Comparison of ENCODE assay signal across 12 cellular contexts in genomic region chr20:58690351-58690750, GRCh38. TPM values are rescaled to one million over a fixed set of nuclear protein-coding genes. Genes with fewer than 3 reads are reported as not detected.
DNase-seq lines count a peak whose midpoint lies in the region; ATAC-seq, FAIRE-seq and TF ChIP-seq lines count a peak whose summit lies in the region.
"Had no signal": no experiment of that assay in that cellular context is flagged by ENCODE, and none has a peak within 500 bp of the region (broad histone marks: within the 10 kb centered on the region; RNA-seq: fewer than 3 reads in every experiment).

No MANE protein-coding gene starts in this region.

- no peak for DNase-seq in activated CD4-positive, alpha-beta T cell treated with anti-CD3 and anti-CD28 coated beads, Interleukin-2, amount 10 ng/mL, durations not matched to agents 24 days and 14 days
- DNase-seq in activated CD4-positive, alpha-beta T cell treated with anti-CD3 and anti-CD28 coated beads for 4 hours: no peak
- DNase-seq in adrenal gland: no peak
- no peak for DNase-seq in suprapubic skin (ENCODE audit: low spot score in 2 of 2)
- DNase-seq in HepG2 (ENCODE audit: low spot score): no peak
- DNase-seq: NCI-H1092 treated with DMSO at 0.1 percent for 48 hours; NCI-H748 treated with DMSO at 0.1 percent for 48 hours; stimulated activated naive B cell treated with anti-CD40 and anti-IgM and Interleukin-4, amounts not matched to agents 10 μg/mL and 1 μg/mL and 100 μg/mL, for 72 hours had no signal

- TF ChIP-seq POLR2A in adrenal gland (IDR thresholded peaks at IDR 0.05): no peak
- no peak for TF ChIP-seq POLR2A in suprapubic skin (IDR thresholded peaks at IDR 0.05)
- no peak for TF ChIP-seq POLR2A in HepG2 (IDR thresholded peaks at IDR 0.05; ENCODE audit: insufficient read depth in 1 of 2, low read depth in 2 of 2, low read length in 2 of 2)

- TF ChIP-seq EP300 in suprapubic skin (IDR thresholded peaks at IDR 0.05): no peak
- TF ChIP-seq EP300 in HepG2 (IDR thresholded peaks at IDR 0.05; ENCODE audit: low read depth in 2 of 2, low read length in 2 of 2): no peak
- TF ChIP-seq EP300 in HepG2 (CRISPR knock-in tag; IDR thresholded peaks at IDR 0.05; ENCODE audit: borderline replicate concordance): no peak

- no peaks in the 10 kb centered on the region for H4K20me1 ChIP-seq in HepG2 (ENCODE audit: insufficient read depth, low read length)

- H3K4me1 Mint-ChIP-seq in activated CD4-positive, alpha-beta T cell treated with anti-CD3 and anti-CD28 coated beads, Interleukin-2, amount 10 ng/mL, durations not matched to agents 24 days and 14 days: peaks cover 12% of the 10 kb centered on the region

- no peak overlapping the region for H3K4me3 Mint-ChIP-seq in activated CD4-positive, alpha-beta T cell treated with anti-CD3 and anti-CD28 coated beads, Interleukin-2, amount 10 ng/mL, durations not matched to agents 24 days and 14 days
- H3K4me3 Mint-ChIP-seq: stimulated activated naive B cell treated with anti-CD40 and anti-IgM and Interleukin-4, amounts not matched to agents 10 μg/mL and 1 μg/mL and 100 μg/mL, for 72 hours had no signal

- WGBS in adrenal gland, 4 donors: 61 to 70% (median 64%) methylated on average over 3 of the region's 3 CpGs
- WGBS in suprapubic skin: 21% methylated on average over 3 of the region's 3 CpGs
- WGBS in HepG2 (ENCODE audit: low lambda C conversion rate): 63% methylated on average over 3 of the region's 3 CpGs

- no peak for TF ChIP-seq RAD21 in HepG2 (CRISPR knock-in tag; IDR thresholded peaks at IDR 0.05)

- H3K9ac ChIP-seq in muscle layer of colon (ENCODE audit: low read length) (no peak overlapping the region), HepG2 (ENCODE audit: insufficient read depth, low read depth, low read length) (no peak overlapping the region)

- H3K4me2 ChIP-seq in HepG2 (ENCODE audit: low read depth, low read length): no peak overlapping the region

- peak overlapping the region in 4 of 5 donors; percentile 21 to 98 (median 71) for H3K27ac ChIP-seq in adrenal gland
- H3K27ac ChIP-seq in muscle layer of colon (ENCODE audit: low read depth, low read length): peak overlapping the region; percentile 84
- peak overlapping the region; percentile 49 for H3K27ac ChIP-seq in suprapubic skin
- H3K27ac ChIP-seq in HepG2 (ENCODE audit: extremely low read length, insufficient read depth, low read length): no peak overlapping the region

- no TSS peak for BruUV-seq in HepG2 (replicated peaks; lab: Mats Ljungman, UMichigan)

- H3K9me3 ChIP-seq in adrenal gland (replicated peaks in 1 of 3): no peaks in the 10 kb centered on the region
- H3K9me3 ChIP-seq in muscle layer of colon (ENCODE audit: low read length): no peaks in the 10 kb centered on the region
- no peaks in the 10 kb centered on the region for H3K9me3 ChIP-seq in suprapubic skin
- no peaks in the 10 kb centered on the region for H3K9me3 ChIP-seq in HepG2 (ENCODE audit: low read length)

- in situ Hi-C loops in HepG2 (cut with HindIII; ENCODE audit: extremely low pct_ligation_motif_present, low pct_unique_long_range_greater_than_20kb): no loop called here

- intact Hi-C loops in activated CD4-positive, alpha-beta T cell treated with anti-CD3 and anti-CD28 coated beads, Interleukin-2, amount 10 ng/mL, durations not matched to agents 24 days and 14 days (cut with micrococcal nuclease): no loop called here
- intact Hi-C loops in adrenal gland (cut with DNase I): loop anchor here in 1 of 2 donors (5.0 kb wide), 1 partner anchor 43 kb away; no protein-coding TSS in a partner anchor
- intact Hi-C loops in HepG2 (cut with micrococcal nuclease; ENCODE audit: unreplicated experiment): no loop called here

- peak overlapping the region; percentile 54 for H3K27ac Mint-ChIP-seq in activated CD4-positive, alpha-beta T cell treated with anti-CD3 and anti-CD28 coated beads, Interleukin-2, amount 10 ng/mL, durations not matched to agents 24 days and 14 days
- H3K27ac Mint-ChIP-seq: stimulated activated naive B cell treated with anti-CD40 and anti-IgM and Interleukin-4, amounts not matched to agents 10 μg/mL and 1 μg/mL and 100 μg/mL, for 72 hours had no signal

- FAIRE-seq in HepG2 (lab: Jason Lieb, UNC): no peak
- FAIRE-seq: endometrium had no signal

- peaks cover 10 to 25% of the 10 kb centered on the region in 2 donors for H3K4me1 ChIP-seq in adrenal gland (replicated peaks in 1 of 2)
- H3K4me1 ChIP-seq in muscle layer of colon (ENCODE audit: insufficient read depth, low read length): peaks cover 46% of the 10 kb centered on the region
- peaks cover 44% of the 10 kb centered on the region for H3K4me1 ChIP-seq in suprapubic skin
- H3K4me1 ChIP-seq in HepG2 (ENCODE audit: insufficient read depth, low read length): no peaks in the 10 kb centered on the region

- H3K36me3 ChIP-seq in adrenal gland (replicated peaks in 1 of 2) (peaks cover 0 to 1% of the 10 kb centered on the region in 2 donors), muscle layer of colon (ENCODE audit: insufficient read depth, low read length) (peaks cover 9% of the 10 kb centered on the region), suprapubic skin (peaks cover 12% of the 10 kb centered on the region), HepG2 (replicated peaks in 1 of 2; ENCODE audit: control insufficient read depth in 1 of 2, insufficient read depth in 2 of 2, low read length in 2 of 2) (peaks cover 0 to 15% of the 10 kb centered on the region in 2 experiments; a peak in 3 of 5 replicates)

- no peak for TF ChIP-seq CTCF in adrenal gland (IDR thresholded peaks at IDR 0.05)
- no peak for TF ChIP-seq CTCF in suprapubic skin (IDR thresholded peaks at IDR 0.05)
- no peak for TF ChIP-seq CTCF in HepG2 (CRISPR knock-in tag; IDR thresholded peaks at IDR 0.05)

- no peak overlapping the region for H2AFZ ChIP-seq in HepG2 (ENCODE audit: low read length)

- H3K4me3 ChIP-seq in adrenal gland (no peak overlapping the region), muscle layer of colon (ENCODE audit: low read depth in 1 of 2, low read length in 2 of 2) (no peak overlapping the region), suprapubic skin (no peak overlapping the region), HepG2 (replicated peaks in 1 of 3; ENCODE audit: insufficient read depth in 1 of 3, low read depth in 2 of 3, low read length in 3 of 3) (no peak overlapping the region)

- H3K27me3 Mint-ChIP-seq in activated CD4-positive, alpha-beta T cell treated with anti-CD3 and anti-CD28 coated beads, Interleukin-2, amount 10 ng/mL, durations not matched to agents 24 days and 14 days: no peaks in the 10 kb centered on the region
- H3K27me3 Mint-ChIP-seq: stimulated activated naive B cell treated with anti-CD40 and anti-IgM and Interleukin-4, amounts not matched to agents 10 μg/mL and 1 μg/mL and 100 μg/mL, for 72 hours had no signal

- H3K36me3 Mint-ChIP-seq in activated CD4-positive, alpha-beta T cell treated with anti-CD3 and anti-CD28 coated beads, Interleukin-2, amount 10 ng/mL, durations not matched to agents 24 days and 14 days (ENCODE audit: low read depth): peaks cover 11% of the 10 kb centered on the region

- CTCF ChIA-PET in HepG2 (lab: Yijun Ruan, JAX; ENCODE audit: low intra/inter-chr PET ratio, low total read pairs): no interaction called here

- POLR2A ChIA-PET in HepG2 (lab: Yijun Ruan, JAX): no interaction called here

- H3K27me3 ChIP-seq in adrenal gland (no peaks in the 10 kb centered on the region), muscle layer of colon (ENCODE audit: control insufficient read depth in 1 of 2, insufficient read depth in 2 of 2, low read length in 2 of 2) (no peaks in the 10 kb centered on the region), suprapubic skin (no peaks in the 10 kb centered on the region), HepG2 (ENCODE audit: control insufficient read depth in 1 of 2, insufficient read depth in 2 of 2, low read length in 2 of 2) (no peaks in the 10 kb centered on the region)

- ATAC-seq in GM19452 (IDR thresholded peaks at IDR 0.05; ENCODE audit: unreplicated experiment) (no peak), HG03439 (IDR thresholded peaks at IDR 0.05; ENCODE audit: unreplicated experiment) (no peak), HepG2 (no peak)
- ATAC-seq: stimulated activated naive B cell treated with anti-CD40 and anti-IgM and Interleukin-4, amounts not matched to agents 10 μg/mL and 1 μg/mL and 100 μg/mL, for 72 hours had no signal

- H3K9me3 Mint-ChIP-seq in activated CD4-positive, alpha-beta T cell treated with anti-CD3 and anti-CD28 coated beads, Interleukin-2, amount 10 ng/mL, durations not matched to agents 24 days and 14 days: no peaks in the 10 kb centered on the region
- H3K9me3 Mint-ChIP-seq: stimulated activated naive B cell treated with anti-CD40 and anti-IgM and Interleukin-4, amounts not matched to agents 10 μg/mL and 1 μg/mL and 100 μg/mL, for 72 hours had no signal

- H3K79me2 ChIP-seq in HepG2 (ENCODE audit: insufficient read depth, low read length): no peaks in the 10 kb centered on the region

RNA-seq across cellular contexts. Expression of gene NPEPL1, which starts 2.2 kb away (rescaled TPM):
- total RNA-seq in activated CD4-positive, alpha-beta T cell treated with anti-CD3 and anti-CD28 coated beads, Interleukin-2, amount 10 ng/mL, durations not matched to agents 24 days and 14 days: 22.3 and 23.1 TPM in 2 replicates
- 10 to 100 TPM; 16.1 to 63.5 (median 35.2) TPM for total RNA-seq in adrenal gland
- 100 to 1,000 TPM in 2 of 3 donors, 1 to 10 TPM in 1; 9.3 to 158 (median 104) TPM for polyA plus RNA-seq in adrenal gland
- total RNA-seq in suprapubic skin: 10 to 100 TPM; 21.0 to 69.2 (median 42.0) TPM
- total RNA-seq in HepG2 (2016; rRNA removed; fragmentation: Illumina TruSeq; extraction: Trizol): 0.60 and 4.1 TPM in 2 replicates
- total RNA-seq in HepG2 (2016; cell fraction: cytosol; rRNA removed; fragmentation: Illumina TruSeq; extraction: Trizol; ENCODE audit: low read depth): 3.0 and 3.1 TPM in 2 replicates
- 0.30 and 4.3 TPM in 2 replicates for total RNA-seq in HepG2 (2016; cell fraction: insoluble cytoplasmic fraction; rRNA removed; fragmentation: Illumina TruSeq; extraction: Trizol)
- 0.96 and 1.0 TPM in 2 replicates for total RNA-seq in HepG2 (2016; cell fraction: membrane; rRNA removed; fragmentation: Illumina TruSeq; extraction: Trizol)
- total RNA-seq in HepG2 (2016; cell fraction: nucleus; rRNA removed; fragmentation: Illumina TruSeq; extraction: Trizol): 8.0 and 8.6 TPM in 2 replicates
- polyA plus RNA-seq in HepG2 (2011; rRNA removed): 7.5 and 9.9 TPM in 2 replicates
- polyA plus RNA-seq in HepG2 (2011; cell fraction: cytosol; rRNA removed): 1.3 and 1.9 TPM in 2 replicates
- 184 and 219 TPM in 2 replicates for polyA plus RNA-seq in HepG2 (2011; cell fraction: nucleus; rRNA removed)
- 16.9 and 23.0 TPM in 2 replicates for polyA plus RNA-seq in HepG2 (2012)
- polyA plus RNA-seq in HepG2 (2016; cell fraction: cytosol; fragmentation: Illumina TruSeq; extraction: Trizol; ENCODE audit: low read depth): 0.41 and 0.51 TPM in 2 replicates
- 0.69 and 1.4 TPM in 2 replicates for polyA plus RNA-seq in HepG2 (2016; cell fraction: insoluble cytoplasmic fraction; fragmentation: Illumina TruSeq; extraction: Trizol; ENCODE audit: low read depth)
- polyA plus RNA-seq in HepG2 (2016; cell fraction: membrane; fragmentation: Illumina TruSeq; extraction: Trizol; ENCODE audit: low read depth): 0.55 and 0.71 TPM in 2 replicates
- polyA plus RNA-seq in HepG2 (2016; cell fraction: nucleus; fragmentation: Illumina TruSeq; extraction: Trizol; ENCODE audit: insufficient read depth, low read depth): 49.5 and 52.8 TPM in 2 replicates
- 8.5 and 18.0 TPM in 2 replicates for polyA minus RNA-seq in HepG2 (2011; rRNA and poly(A)+ RNA removed; ENCODE audit: low replicate concordance)
- 0.49 and 0.88 TPM in 2 replicates for polyA minus RNA-seq in HepG2 (2011; cell fraction: cytosol; rRNA and poly(A)+ RNA removed)
- polyA minus RNA-seq in HepG2 (2011; cell fraction: nucleus; rRNA and poly(A)+ RNA removed): 24.2 and 30.1 TPM in 2 replicates

RNA-seq across cellular contexts. Expression of gene STX16, which starts 39.3 kb away (rescaled TPM):
- total RNA-seq in activated CD4-positive, alpha-beta T cell treated with anti-CD3 and anti-CD28 coated beads, Interleukin-2, amount 10 ng/mL, durations not matched to agents 24 days and 14 days: 106 and 110 TPM in 2 replicates
- total RNA-seq in adrenal gland (10 to 100 TPM; 29.3 to 65.2 (median 43.6) TPM), suprapubic skin (100 to 1,000 TPM in 1 of 4 donors, 10 to 100 TPM in 3; 35.6 to 138 (median 50.9) TPM), HepG2 (2016; rRNA removed; fragmentation: Illumina TruSeq; extraction: Trizol) (28.0 and 40.5 TPM in 2 replicates)
- polyA plus RNA-seq in adrenal gland (100 to 1,000 TPM in 1 of 3 donors, 10 to 100 TPM in 2; 33.4 to 134 (median 82.5) TPM), HepG2 (2011; rRNA removed) (72.7 and 79.2 TPM in 2 replicates)
- total RNA-seq in HepG2 (2016; cell fraction: cytosol; rRNA removed; fragmentation: Illumina TruSeq; extraction: Trizol; ENCODE audit: low read depth): 42.2 and 47.4 TPM in 2 replicates
- total RNA-seq in HepG2 (2016; cell fraction: insoluble cytoplasmic fraction; rRNA removed; fragmentation: Illumina TruSeq; extraction: Trizol): 26.0 and 32.7 TPM in 2 replicates
- total RNA-seq in HepG2 (2016; cell fraction: membrane; rRNA removed; fragmentation: Illumina TruSeq; extraction: Trizol): 41.8 and 44.6 TPM in 2 replicates
- total RNA-seq in HepG2 (2016; cell fraction: nucleus; rRNA removed; fragmentation: Illumina TruSeq; extraction: Trizol): 52.2 and 59.0 TPM in 2 replicates
- 37.3 and 55.0 TPM in 2 replicates for polyA plus RNA-seq in HepG2 (2011; cell fraction: cytosol; rRNA removed)
- polyA plus RNA-seq in HepG2 (2011; cell fraction: nucleus; rRNA removed): 168 and 204 TPM in 2 replicates
- 88.7 and 102 TPM in 2 replicates for polyA plus RNA-seq in HepG2 (2012)
- polyA plus RNA-seq in HepG2 (2016; cell fraction: cytosol; fragmentation: Illumina TruSeq; extraction: Trizol; ENCODE audit: low read depth): 6.6 and 6.7 TPM in 2 replicates
- polyA plus RNA-seq in HepG2 (2016; cell fraction: insoluble cytoplasmic fraction; fragmentation: Illumina TruSeq; extraction: Trizol; ENCODE audit: low read depth): 48.8 and 56.0 TPM in 2 replicates
- polyA plus RNA-seq in HepG2 (2016; cell fraction: membrane; fragmentation: Illumina TruSeq; extraction: Trizol; ENCODE audit: low read depth): 27.8 and 29.3 TPM in 2 replicates
- 245 and 266 TPM in 2 replicates for polyA plus RNA-seq in HepG2 (2016; cell fraction: nucleus; fragmentation: Illumina TruSeq; extraction: Trizol; ENCODE audit: insufficient read depth, low read depth)
- polyA minus RNA-seq in HepG2 (2011; rRNA and poly(A)+ RNA removed; ENCODE audit: low replicate concordance): 15.4 and 22.9 TPM in 2 replicates
- polyA minus RNA-seq in HepG2 (2011; cell fraction: cytosol; rRNA and poly(A)+ RNA removed): 18.4 and 26.0 TPM in 2 replicates
- polyA minus RNA-seq in HepG2 (2011; cell fraction: nucleus; rRNA and poly(A)+ RNA removed): 99.9 and 121 TPM in 2 replicates
